12 cellular contexts compared by ENCODE assay signal in the genomic region with DNA sequence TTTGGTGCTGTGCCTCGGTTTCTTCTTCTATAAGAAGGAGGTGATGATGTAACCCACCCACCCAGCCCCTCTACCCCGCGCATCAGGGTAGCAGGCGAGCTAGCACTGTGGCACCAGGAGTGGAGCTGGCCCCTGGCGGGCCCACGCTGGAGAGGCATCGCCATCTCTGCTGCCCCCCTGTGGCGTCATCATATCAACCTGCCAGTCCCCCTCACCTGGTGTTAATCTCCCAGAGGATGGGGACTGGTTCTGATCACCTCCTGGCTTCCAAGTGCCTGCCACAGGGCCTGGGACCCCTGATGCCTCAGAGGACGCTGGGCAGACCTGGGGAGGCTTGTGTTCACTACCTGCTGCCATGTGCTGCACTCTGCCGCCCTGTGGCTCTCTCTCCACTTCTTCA. TPM values are rescaled to one million over a fixed set of nuclear protein-coding genes. Genes with fewer than 3 reads are reported as not detected.
A peak's percentile ranks its signal among the peaks of the same experiment; 100 is the strongest.
DNase-seq lines count a peak whose midpoint lies in the region; ATAC-seq, FAIRE-seq and TF ChIP-seq lines count a peak whose summit lies in the region.
"Had no signal": no experiment of that assay in that cellular context is flagged by ENCODE, and none has a peak within 500 bp of the region (broad histone marks: within the 10 kb centered on the region; RNA-seq: fewer than 3 reads in every experiment).

No MANE protein-coding gene starts in this region.

- no peaks in the 10 kb centered on the region for H3K79me1 ChIP-seq in neuronal stem cell (ENCODE audit: low read depth, low read length)

- H3K9me3 ChIP-seq in HEK293 (ENCODE audit: control insufficient read depth, insufficient read depth, low read depth, low read length) (no peaks in the 10 kb centered on the region), neuronal stem cell (replicated peaks in 1 of 2; ENCODE audit: control insufficient read depth in 2 of 2, insufficient read depth in 1 of 2, low read depth in 1 of 2, low read length in 2 of 2) (no peaks in the 10 kb centered on the region)

- peaks cover 20% of the 10 kb centered on the region for H3K27me3 ChIP-seq in brain microvascular endothelial cell (replicated peaks)
- peaks cover 0 to 37% (median 0%) of the 10 kb centered on the region in 3 experiments for H3K27me3 ChIP-seq in neuronal stem cell (ENCODE audit: control insufficient read depth in 3 of 3, insufficient read depth in 3 of 3, low read depth in 1 of 3, low read length in 3 of 3)

- H3K18ac ChIP-seq in neuronal stem cell (ENCODE audit: low read length): no peak overlapping the region

- no peak for TF ChIP-seq CTCF in HEK293 (tag by site-specific recombination; IDR thresholded peaks at IDR 0.05)
- TF ChIP-seq CTCF in brain microvascular endothelial cell (IDR thresholded peaks at IDR 0.05; ENCODE audit: low read depth, low read length, missing control alignments): peak; percentile 57

- POLR2A ChIA-PET in HEK293 (lab: Yijun Ruan, JAX): interaction anchor here (0.6 kb wide), 1 partner anchor 112 kb away, joined by 4 read pairs; no protein-coding TSS in a partner anchor

- H3K27ac ChIP-seq in HEK293 (ENCODE audit: extremely low read depth, low read depth, low read length) (no peak overlapping the region), brain microvascular endothelial cell (no peak overlapping the region), neuronal stem cell (replicated peaks; ENCODE audit: low read length) (no peak overlapping the region)

- no peak overlapping the region for H2BK120ac ChIP-seq in neuronal stem cell (ENCODE audit: low read depth, low read length)

- H2BK15ac ChIP-seq in neuronal stem cell (ENCODE audit: low read length): no peak overlapping the region

- WGBS in neuronal stem cell (ENCODE audit: extremely low coverage in 2 of 2, insufficient read length in 2 of 2, insufficient replicate concordance in 1 of 2), 2 donors: no CpG with 5 or more reads among the region's 10 CpGs

- no peak overlapping the region for H4K91ac ChIP-seq in neuronal stem cell (ENCODE audit: low read depth, low read length, poor library complexity)

- peak; percentile 8 to 59 for DNase-seq in NCI-H524 (lab: John Stamatoyannopoulos, UW)
- no peak for DNase-seq in NCI-H524 treated with DMSO at 0.1 percent for 48 hours (lab: John Stamatoyannopoulos, UW)
- no peak for DNase-seq in brain microvascular endothelial cell
- no peak for DNase-seq in neuronal stem cell (ENCODE audit: low spot score)
- DNase-seq in GM12891 (ENCODE audit: insufficient read length, low spot score): no peak
- no peak for DNase-seq in EL
- DNase-seq: activated CD4-positive, alpha-beta T cell treated with anti-CD3 and anti-CD28 coated beads for 1 hour; CD4-positive, CD25-positive, alpha-beta regulatory T cell; effector CD8-positive, alpha-beta T cell; mesenchymal stem cell had no signal

- H2BK5ac ChIP-seq in neuronal stem cell (ENCODE audit: low read length): no peak overlapping the region

- H3K4me3 ChIP-seq in HEK293 (ENCODE audit: low read depth, low read length) (no peak overlapping the region), brain microvascular endothelial cell (ENCODE audit: low read depth, low read length) (no peak overlapping the region), neuronal stem cell (ENCODE audit: low read length in 2 of 2) (no peak overlapping the region)

- in situ Hi-C loops in brain microvascular endothelial cell (cut with HindIII; ENCODE audit: low pct_ligation_motif_present, low sequenced_read_pairs): no loop called here

- CTCF ChIA-PET in HEK293 (lab: Yijun Ruan, JAX): interaction anchor here (0.5 to 1.0 kb wide), 4 partner anchors 84 to 1021 kb away, joined by 3 read pairs; no protein-coding TSS in a partner anchor

- no peak overlapping the region for H3K4ac ChIP-seq in neuronal stem cell (ENCODE audit: low read length)

- H3K4me2 ChIP-seq in neuronal stem cell (ENCODE audit: insufficient read depth, low read length, poor library complexity, severe bottlenecking): no peak overlapping the region

- H2BK12ac ChIP-seq in neuronal stem cell (ENCODE audit: low read length): no peak overlapping the region

- no peak for FAIRE-seq in GM12891 (lab: Jason Lieb, UNC)

- no peak overlapping the region for H3K14ac ChIP-seq in neuronal stem cell (ENCODE audit: low read length)

- TF ChIP-seq POLR2A in GM12891 (IDR thresholded peaks at IDR 0.05; ENCODE audit: low read depth, low read length): no peak

- no peak overlapping the region for H2AFZ ChIP-seq in neuronal stem cell (ENCODE audit: low read length)

- H3K36me3 ChIP-seq in HEK293 (ENCODE audit: control insufficient read depth in 2 of 2, insufficient read depth in 1 of 2, low read length in 2 of 2): no peaks in the 10 kb centered on the region
- no peaks in the 10 kb centered on the region for H3K36me3 ChIP-seq in brain microvascular endothelial cell (replicated peaks)
- no peaks in the 10 kb centered on the region for H3K36me3 ChIP-seq in neuronal stem cell (replicated peaks in 1 of 2; ENCODE audit: control insufficient read depth in 2 of 2, insufficient read depth in 2 of 2, low read length in 2 of 2)

- no peak overlapping the region for H3K23ac ChIP-seq in neuronal stem cell (ENCODE audit: low read depth, low read length, poor library complexity)

- peak overlapping the region; percentile 0 for H2AK5ac ChIP-seq in neuronal stem cell (ENCODE audit: low read depth, low read length)

- no peaks in the 10 kb centered on the region for H3K4me1 ChIP-seq in HEK293 (ENCODE audit: control insufficient read depth, insufficient read depth, low read length)
- H3K4me1 ChIP-seq in neuronal stem cell (ENCODE audit: control insufficient read depth in 2 of 2, insufficient read depth in 1 of 2, low read depth in 1 of 2, low read length in 2 of 2): peaks cover 0 to 8% of the 10 kb centered on the region in 2 donors

- H4K8ac ChIP-seq in neuronal stem cell (ENCODE audit: low read depth, low read length): no peak overlapping the region

- ATAC-seq in HG02678 (IDR thresholded peaks at IDR 0.05; ENCODE audit: unreplicated experiment): no peak

- H3K9ac ChIP-seq in neuronal stem cell (ENCODE audit: low read depth, low read length, poor library complexity): no peak overlapping the region

TF ChIP-seq in HEK293, 187 proteins besides CTCF, POLR2A, EP300 and RAD21 (continues in another document):
- TF ChIP-seq HOXC10 (CRISPR knock-in tag; IDR thresholded peaks at IDR 0.05) (no peak), ZSCAN30 (tag by site-specific recombination; IDR thresholded peaks at IDR 0.05) (no peak), ZNF114 (tag by site-specific recombination; IDR thresholded peaks at IDR 0.05) (no peak), ZBTB8A (tag by site-specific recombination; IDR thresholded peaks at IDR 0.05) (no peak), ZFP69B (tag by site-specific recombination; IDR thresholded peaks at IDR 0.05) (peak; percentile 53; the same call in 1 of the 2 replicates), ZNF792 (tag by site-specific recombination; IDR thresholded peaks at IDR 0.05) (no peak)
- TF ChIP-seq, protein P1, sequence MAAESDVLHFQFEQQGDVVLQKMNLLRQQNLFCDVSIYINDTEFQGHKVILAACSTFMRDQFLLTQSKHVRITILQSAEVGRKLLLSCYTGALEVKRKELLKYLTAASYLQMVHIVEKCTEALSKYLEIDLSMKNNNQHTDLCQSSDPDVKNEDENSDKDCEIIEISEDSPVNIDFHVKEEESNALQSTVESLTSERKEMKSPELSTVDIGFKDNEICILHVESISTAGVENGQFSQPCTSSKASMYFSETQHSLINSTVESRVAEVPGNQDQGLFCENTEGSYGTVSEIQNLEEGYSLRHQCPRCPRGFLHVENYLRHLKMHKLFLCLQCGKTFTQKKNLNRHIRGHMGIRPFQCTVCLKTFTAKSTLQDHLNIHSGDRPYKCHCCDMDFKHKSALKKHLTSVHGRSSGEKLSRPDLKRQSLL (tag by site-specific recombination; IDR thresholded peaks at IDR 0.05): no peak

TF ChIP-seq in GM12891, 5 proteins besides CTCF, POLR2A, EP300 and RAD21:
- TF ChIP-seq POLR2AphosphoS5 (IDR thresholded peaks at IDR 0.05; ENCODE audit: low read depth, low read length): no peak
- no peak for TF ChIP-seq SPI1 (IDR thresholded peaks at IDR 0.05; ENCODE audit: low read depth, low read length)
- no peak for TF ChIP-seq POU2F2 (IDR thresholded peaks at IDR 0.05; ENCODE audit: low read depth, low read length)
- TF ChIP-seq TAF1 (IDR thresholded peaks at IDR 0.05; ENCODE audit: low read depth, low read length): no peak
- no peak for TF ChIP-seq PAX5 (IDR thresholded peaks at IDR 0.05; ENCODE audit: insufficient read depth, low read length, severe bottlenecking)
TF ChIP-seq in GM12891: peak in this region for 0.

RNA-seq across cellular contexts. Expression of gene SORCS2, which starts 6.3 kb away (rescaled TPM):
- 2.9 TPM for polyA plus RNA-seq in neuronal stem cell (2013, experiment 1 of 2)
- polyA plus RNA-seq in neuronal stem cell (2013, experiment 2 of 2): 2.9 TPM
- 0.01 TPM for polyA plus RNA-seq in GM12891 (2012; ENCODE audit: low read depth, missing spikeins)
- polyA plus RNA-seq: CD4-positive, CD25-positive, alpha-beta regulatory T cell had no signal

Comparison
In these comparisons a context has a peak if more than half of its experiments do, and no peak if none do; other contexts are left out.
1. DNase-seq: peak in NCI-H524 (2 of 2); none in NCI-H524 treated with DMSO at 0.1 percent for 48 hours (single experiment), brain microvascular endothelial cell (single experiment), neuronal stem cell (single experiment), GM12891 (single experiment) and EL (single experiment).